22 cellular contexts compared by ENCODE assay signal in the genomic region with DNA sequence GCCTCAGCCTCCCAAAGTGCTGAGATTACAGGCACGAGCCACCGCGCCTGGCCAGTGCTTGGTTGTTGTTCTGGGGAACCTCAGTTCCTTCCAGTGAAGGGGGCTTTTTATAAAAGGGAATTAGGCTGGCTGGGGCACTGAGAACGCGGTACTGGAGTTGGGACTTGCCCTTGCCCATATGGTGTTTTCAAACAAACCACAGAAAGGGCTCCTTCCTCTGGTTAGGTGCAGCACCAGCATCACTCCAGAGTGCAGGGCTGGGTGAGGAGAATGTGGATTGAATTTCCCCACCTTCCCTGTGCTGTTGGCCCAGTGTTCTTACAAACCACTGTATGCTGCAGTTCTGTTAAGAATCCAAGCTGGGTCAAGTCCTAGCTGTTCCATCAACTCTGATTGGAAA. TPM values are rescaled to one million over a fixed set of nuclear protein-coding genes. Genes with fewer than 3 reads are reported as not detected.
A peak's percentile ranks its signal among the peaks of the same experiment; 100 is the strongest.
DNase-seq lines count a peak whose midpoint lies in the region; ATAC-seq and TF ChIP-seq lines count a peak whose summit lies in the region.
"Had no signal": no experiment of that assay in that cellular context is flagged by ENCODE, and none has a peak within 500 bp of the region (broad histone marks: within the 10 kb centered on the region; RNA-seq: fewer than 3 reads in every experiment).

No MANE protein-coding gene starts in this region.

- peak overlapping the region; percentile 9; the same call in 1 of the 2 replicates for H3K27ac ChIP-seq in KMS-11
- H3K27ac ChIP-seq in spleen = peak overlapping the region in 2 of 8 donors; percentile 13 to 29
- H3K27ac ChIP-seq: heart left ventricle, left lung, SK-N-MC, transverse colon had no signal

- no peak overlapping the region for H2AFZ ChIP-seq in KMS-11 (ENCODE audit: low read depth)

- TF ChIP-seq POLR2A in spleen (IDR thresholded peaks at IDR 0.05) = no peak

- peaks cover 74% of the 10 kb centered on the region; the same call in 1 of the 2 replicates for H3K79me2 ChIP-seq in KMS-11 (ENCODE audit: insufficient read depth, low read depth)

- H3K4me3 ChIP-seq in KMS-11 (IDR thresholded peaks at IDR 0.05; ENCODE audit: insufficient read depth, low read depth, low read length) (no peak overlapping the region), spleen (no peak overlapping the region)
- H3K4me3 ChIP-seq: adrenal gland, heart left ventricle, left lung, SK-N-MC, transverse colon had no signal

- peaks cover 10% of the 10 kb centered on the region for H3K36me3 Mint-ChIP-seq in activated naive CD4-positive, alpha-beta T cell treated with anti-CD3 and anti-CD28 coated beads, Interleukin-2, amount 50 U/mL, for 24 hours

- peaks cover 86% of the 10 kb centered on the region for H3K4me1 Mint-ChIP-seq in activated naive CD4-positive, alpha-beta T cell treated with anti-CD3 and anti-CD28 coated beads, Interleukin-2, amount 50 U/mL, for 24 hours
- H3K4me1 Mint-ChIP-seq in stimulated activated naive CD8-positive, alpha-beta T cell treated with anti-CD3 and anti-CD28 coated beads, Interleukin-15, amount 100 ng/mL, for 72 hours = peaks cover 81% of the 10 kb centered on the region

- H3K9ac ChIP-seq in KMS-11 = no peak overlapping the region

- H3K4me2 ChIP-seq in KMS-11 = peak overlapping the region; percentile 89; the same call in 1 of the 2 replicates

- peak; percentile 41 for ATAC-seq in stimulated activated naive CD8-positive, alpha-beta T cell treated with anti-CD3 and anti-CD28 coated beads, Interleukin-15, amount 100 ng/mL, for 72 hours
- ATAC-seq in omental fat pad (ENCODE audit: low FRiP score) = no peak
- ATAC-seq: heart left ventricle, left lung had no signal

- intact Hi-C loops in spleen (cut with DNase I; ENCODE audit: low total_unique reads) = no loop called here

- no peaks in the 10 kb centered on the region for H3K27me3 ChIP-seq in KMS-11 (ENCODE audit: insufficient read depth, low read depth)
- H3K27me3 ChIP-seq in spleen (replicated peaks in 1 of 7) = peaks cover 0 to 14% (median 0%) of the 10 kb centered on the region in 7 donors
- H3K27me3 ChIP-seq: adrenal gland, heart left ventricle had no signal

- no peaks in the 10 kb centered on the region for H3K9me3 ChIP-seq in spleen
- H3K9me3 ChIP-seq: adrenal gland, left lung, transverse colon had no signal

- no peaks in the 10 kb centered on the region for H3K36me3 ChIP-seq in KMS-11 (ENCODE audit: insufficient read depth)
- H3K36me3 ChIP-seq in spleen = no peaks in the 10 kb centered on the region
- H3K36me3 ChIP-seq: adrenal gland, left lung, transverse colon had no signal

- no peak for DNase-seq in activated naive CD4-positive, alpha-beta T cell treated with Interleukin-2 at 50 U/mL for 16 hours
- DNase-seq in activated CD8-positive, alpha-beta memory T cell treated with anti-CD3 and anti-CD28 coated beads, Interleukin-2, amount 50 U/mL, for 4 hours = peak; percentile 11
- DNase-seq in stimulated activated naive CD8-positive, alpha-beta T cell treated with anti-CD3 and anti-CD28 coated beads, Interleukin-15, amount 100 ng/mL, for 72 hours = peak in 1 of 2 donors; percentile 46
- DNase-seq in omental fat pad (ENCODE audit: low spot score) (no peak), spleen (no peak)
- DNase-seq in central memory CD4-positive, alpha-beta T cell = no peak
- DNase-seq: activated CD4-positive, CD25-positive, alpha-beta regulatory T cell; HCEC 1CT; heart left ventricle; left lung; NCI-H1092; NCI-H2081; RPMI8226; stimulated activated naive CD4-positive, alpha-beta T cell treated with Interleukin-2 at 50 U/mL for 16 hours; T1000; transverse colon had no signal

- 64 to 75% (median 65%) methylated on average over 5 of the region's 5 CpGs for WGBS in spleen, 5 donors

- no peaks in the 10 kb centered on the region for H3K9me3 Mint-ChIP-seq in activated naive CD4-positive, alpha-beta T cell treated with anti-CD3 and anti-CD28 coated beads, Interleukin-2, amount 50 U/mL, for 24 hours
- peaks cover 0 to 11% of the 10 kb centered on the region in 2 donors for H3K9me3 Mint-ChIP-seq in stimulated activated naive CD8-positive, alpha-beta T cell treated with anti-CD3 and anti-CD28 coated beads, Interleukin-15, amount 100 ng/mL, for 72 hours
- H3K9me3 Mint-ChIP-seq: dendritic cell treated with granulocyte-macrophage colony-stimulating factor and Interleukin-4, amounts not matched to agents 40 ng/mL and 50 ng/mL, for 4 days had no signal

- H3K4me1 ChIP-seq in KMS-11 (ENCODE audit: low read depth, poor library complexity, severe bottlenecking) (peaks cover 79% of the 10 kb centered on the region), spleen (peaks cover 20 to 74% (median 58%) of the 10 kb centered on the region in 6 donors)

- peak overlapping the region; percentile 38 for H3K27ac Mint-ChIP-seq in activated naive CD4-positive, alpha-beta T cell treated with anti-CD3 and anti-CD28 coated beads, Interleukin-2, amount 50 U/mL, for 24 hours
- H3K27ac Mint-ChIP-seq in stimulated activated naive CD8-positive, alpha-beta T cell treated with anti-CD3 and anti-CD28 coated beads, Interleukin-15, amount 100 ng/mL, for 72 hours = no peak overlapping the region
- H3K27ac Mint-ChIP-seq: dendritic cell treated with granulocyte-macrophage colony-stimulating factor and Interleukin-4, amounts not matched to agents 40 ng/mL and 50 ng/mL, for 4 days; progenitor cell of endocrine pancreas had no signal

- H3K4me3 Mint-ChIP-seq in activated naive CD4-positive, alpha-beta T cell treated with anti-CD3 and anti-CD28 coated beads, Interleukin-2, amount 50 U/mL, for 24 hours = peak overlapping the region; percentile 90
- H3K4me3 Mint-ChIP-seq in stimulated activated naive CD8-positive, alpha-beta T cell treated with anti-CD3 and anti-CD28 coated beads, Interleukin-15, amount 100 ng/mL, for 72 hours = peak overlapping the region; percentile 90 to 94
- H3K4me3 Mint-ChIP-seq: dendritic cell treated with granulocyte-macrophage colony-stimulating factor and Interleukin-4, amounts not matched to agents 40 ng/mL and 50 ng/mL, for 4 days had no signal

- no peaks in the 10 kb centered on the region for H3K27me3 Mint-ChIP-seq in activated naive CD4-positive, alpha-beta T cell treated with anti-CD3 and anti-CD28 coated beads, Interleukin-2, amount 50 U/mL, for 24 hours
- no peaks in the 10 kb centered on the region for H3K27me3 Mint-ChIP-seq in stimulated activated naive CD8-positive, alpha-beta T cell treated with anti-CD3 and anti-CD28 coated beads, Interleukin-15, amount 100 ng/mL, for 72 hours

- H4K20me1 ChIP-seq in KMS-11 (ENCODE audit: insufficient read depth) = no peaks in the 10 kb centered on the region

- TF ChIP-seq CTCF in KMS-11 (conservative IDR thresholded peaks at IDR 0.05; ENCODE audit: low read depth, low read length) (no peak), omental fat pad (IDR thresholded peaks at IDR 0.05) (no peak), spleen (IDR thresholded peaks at IDR 0.05 in 8 of 11, conservative IDR thresholded peaks at IDR 0.05 in 3 of 11) (no peak)

RNA-seq across cellular contexts. Expression of a gene that starts 5.3 kb away (rescaled TPM):
- total RNA-seq in omental fat pad (10 to 100 TPM; 21.0 to 47.4 (median 24.4) TPM), spleen (10 to 100 TPM; 25.0 to 54.3 (median 47.2) TPM)
- 1 to 10 TPM; 4.6 to 7.0 (median 6.9) TPM for polyA plus RNA-seq in spleen
